Comparison of ENCODE assay signal across 8 cellular contexts in genomic region chr19:38941466-38941865, GRCh38. TPM values are rescaled to one million over a fixed set of nuclear protein-coding genes. Genes with fewer than 3 reads are reported as not detected.
"Had no signal": no experiment of that assay in that cellular context is flagged by ENCODE, and none has a peak within 500 bp of the region (broad histone marks: within the 10 kb centered on the region; RNA-seq: fewer than 3 reads in every experiment).

No MANE protein-coding gene starts in this region.

RNA-seq across cellular contexts. Expression of gene CCER2, which starts 29.5 kb away (rescaled TPM):
- total RNA-seq: ascending aorta, body of pancreas, bronchial epithelial cell, chondrocyte, LHCN-M2, Right ventricle myocardium inferior had no signal

RNA-seq across cellular contexts. Expression of gene FBXO17, which starts 34.1 kb away (rescaled TPM):
- total RNA-seq: OCI-LY7; T-helper 2 cell treated with Interferon-gamma antibody and Interleukin-4, amounts not matched to agents 100 ng/mL and 5 ng/mL, for 36 hours had no signal
